ENCODE assay signal across 30 cellular contexts in the genomic region with DNA sequence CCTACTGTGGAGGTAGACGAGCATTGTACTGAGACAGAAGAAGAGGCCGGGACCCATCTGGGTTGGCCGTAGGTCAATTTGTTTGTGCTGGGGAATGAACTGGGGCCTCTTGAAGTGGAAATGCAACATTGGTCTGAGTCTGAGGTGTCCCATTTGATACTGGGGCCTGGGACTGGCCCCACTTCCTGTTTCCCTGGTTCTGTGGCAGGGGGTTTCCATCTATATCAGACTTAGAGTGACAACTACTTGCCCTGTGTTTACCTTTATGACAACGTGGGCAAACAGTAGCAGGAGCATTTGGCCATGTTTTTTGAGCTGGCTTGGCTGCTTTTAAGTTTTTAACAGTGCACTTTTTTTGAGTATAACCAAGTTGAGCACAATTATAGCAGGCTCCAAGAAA.
"Had no signal": no experiment of that assay in that cellular context is flagged by ENCODE, and none has a peak within 500 bp of the region (broad histone marks: within the 10 kb centered on the region; RNA-seq: fewer than 3 reads in every experiment).

No MANE protein-coding gene starts in this region.

- H3K9me3 Mint-ChIP-seq: mesothelial cell of epicardium; natural killer cell treated with Interleukin-12 subunit alpha and Interleukin-12 subunit beta and Interleukin-15 and Interleukin-18, amount 100 ng/mL, for 72 hours had no signal

- FAIRE-seq: islet of Langerhans, kidney, pancreas had no signal

- H3K4me1 Mint-ChIP-seq: immature natural killer cell, mesothelial cell of epicardium, naive B cell had no signal

- H3K27me3 Mint-ChIP-seq: naive B cell had no signal

- ATAC-seq: left colon; left lung; lower lobe of right lung; natural killer cell treated with Interleukin-12 subunit alpha and Interleukin-12 subunit beta and Interleukin-15 and Interleukin-18, amount 100 ng/mL, for 72 hours; pancreas; right cardiac atrium; sciatic nerve had no signal

- H3K27me3 ChIP-seq: left lung, pancreas, stomach, testis, thyroid gland, transverse colon, upper lobe of left lung, vagina had no signal

- H3K27ac Mint-ChIP-seq: immature natural killer cell; mesothelial cell of epicardium; naive B cell; natural killer cell treated with Interleukin-12 subunit alpha and Interleukin-12 subunit beta and Interleukin-15 and Interleukin-18, amount 100 ng/mL, for 72 hours had no signal

- H3K4me3 ChIP-seq: left lung, lower lobe of right lung, pancreas, prostate gland, skin epidermis, stomach, testis, thyroid gland, transverse colon, upper lobe of left lung, vagina had no signal

- H3K27ac ChIP-seq: left lung, lower lobe of right lung, pancreas, prostate gland, skin epidermis, stomach, testis, thyroid gland, transverse colon, upper lobe of left lung, vagina had no signal

- H3K36me3 ChIP-seq: left lung, lower lobe of right lung, pancreas, prostate gland, stomach, thyroid gland, transverse colon, upper lobe of left lung, vagina had no signal

- H3K9me3 ChIP-seq: left lung, lower lobe of right lung, pancreas, prostate gland, stomach, testis, thyroid gland, transverse colon, upper lobe of left lung, vagina had no signal

- H3K4me3 Mint-ChIP-seq: immature natural killer cell; mesothelial cell of epicardium; naive B cell; natural killer cell treated with Interleukin-12 subunit alpha and Interleukin-12 subunit beta and Interleukin-15 and Interleukin-18, amount 100 ng/mL, for 72 hours had no signal

- H3K36me3 Mint-ChIP-seq: immature natural killer cell; mesothelial cell of epicardium; naive B cell; natural killer cell treated with Interleukin-12 subunit alpha and Interleukin-12 subunit beta and Interleukin-15 and Interleukin-18, amount 100 ng/mL, for 72 hours had no signal

- H3K4me1 ChIP-seq: left lung, lower lobe of right lung, pancreas, prostate gland, stomach, testis, thyroid gland, transverse colon, upper lobe of left lung, vagina had no signal

- DNase-seq: hypothalamus; immature natural killer cell; kidney; left colon; left lung; lower lobe of right lung; mammary epithelial cell; mesendoderm; naive B cell; pancreas; posterior cingulate gyrus; retina; right cardiac atrium; stimulated activated CD4-positive, alpha-beta T cell treated with anti-CD3 and anti-CD28 coated beads, Interleukin-12 subunit alpha, Interleukin-12 subunit beta, amount 100 ng/mL, for 4 hours; stimulated activated CD4-positive, alpha-beta T cell treated with anti-CD3 and anti-CD28 coated beads, Interleukin-15, amount 100 ng/mL, for 24 hours; stimulated activated CD4-positive, alpha-beta T cell treated with anti-CD3 and anti-CD28 coated beads, Interleukin-2, amount 100 ng/mL, for 24 hours; stimulated activated CD4-positive, alpha-beta T cell treated with anti-CD3 and anti-CD28 coated beads, Interleukin-4, amount 100 ng/mL, for 1 hour; stimulated activated naive CD4-positive, alpha-beta T cell; stomach; testis; thyroid gland; transverse colon; upper lobe of left lung had no signal
